8 cellular contexts compared by ENCODE assay signal in genomic region chr12:50620050-50620974, GRCh38.
DNase-seq lines count a peak whose midpoint lies in the region; ATAC-seq and TF ChIP-seq lines count a peak whose summit lies in the region.

No MANE protein-coding gene starts in this region.

- no peak for TF ChIP-seq CTCF in GM13977 (IDR thresholded peaks at IDR 0.05; ENCODE audit: extremely low read depth, insufficient read depth, missing control alignments)

- in situ Hi-C loops in GM13977 (cut with MboI; ENCODE audit: low pct_unique_long_range_greater_than_20kb, low sequenced_read_pairs, unreplicated experiment) = no loop called here

- ATAC-seq in left lobe of liver (peak; percentile 48), GM21423 (IDR thresholded peaks at IDR 0.05; ENCODE audit: unreplicated experiment) (no peak), GM18502 (IDR thresholded peaks at IDR 0.05; ENCODE audit: poor library complexity, unreplicated experiment) (no peak)

- DNase-seq in EH (ENCODE audit: low read depth) (peak; percentile 94), NCI-H1436 (lab: John Stamatoyannopoulos, UW) (peak; percentile 53), amniotic stem cell (lab: John Stamatoyannopoulos, UW) (peak; percentile 60), left lobe of liver (ENCODE audit: low spot score) (no peak), NOMO-1 (lab: John Stamatoyannopoulos, UW; ENCODE audit: unreplicated experiment in 2 of 2) (no peak), GM13977 (ENCODE audit: low spot score) (no peak)

Comparison
In these comparisons a context has a peak if more than half of its experiments do, and no peak if none do; other contexts are left out.
1. DNase-seq: peak in EH (single experiment), NCI-H1436 (single experiment) and amniotic stem cell (single experiment); none in left lobe of liver (single experiment), NOMO-1 (0 of 2) and GM13977 (single experiment).